ENCODE assay signal across 11 cellular contexts in the genomic region with DNA sequence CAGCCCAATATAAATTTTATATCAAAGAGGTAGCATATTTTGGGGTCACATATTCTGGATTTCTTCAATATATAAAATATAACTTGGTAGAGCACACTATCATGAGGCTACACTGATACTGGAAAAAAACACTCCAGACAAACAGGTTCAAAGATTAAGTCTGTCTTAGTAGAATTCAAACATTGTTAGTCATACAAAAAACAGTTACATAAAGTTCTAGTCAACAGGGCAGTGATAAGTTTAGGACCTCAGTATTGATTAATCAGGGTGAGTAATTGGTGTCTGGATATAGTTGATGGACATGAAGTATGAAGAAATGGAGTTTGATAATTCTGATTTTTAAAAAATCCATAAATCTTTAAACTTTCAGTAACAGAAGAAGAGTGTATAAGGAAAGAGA.
"Had no signal": no experiment of that assay in that cellular context is flagged by ENCODE, and none has a peak within 500 bp of the region (broad histone marks: within the 10 kb centered on the region; RNA-seq: fewer than 3 reads in every experiment).

No MANE protein-coding gene starts in this region.

- H3K4me3 ChIP-seq: GM23248, GM23338, HAP-1 had no signal

- H3K4me1 ChIP-seq: HAP-1 had no signal

- H3K4me2 ChIP-seq: GM23338 had no signal

- H2AFZ ChIP-seq: GM23248, GM23338 had no signal

- H3K27ac ChIP-seq: GM23248 had no signal

- H3K9me3 ChIP-seq: HAP-1 had no signal

- ATAC-seq: GM23338, HCT116 had no signal

- H3K36me3 ChIP-seq: HAP-1 had no signal

- FAIRE-seq: H1, H54 had no signal

- H3K9ac ChIP-seq: GM23248 had no signal

- DNase-seq: GM23248, GOT3, H7, H9, HCEC 1CT, HFFc6 had no signal
